Comparison of ENCODE assay signal across 21 cellular contexts in the genomic region with DNA sequence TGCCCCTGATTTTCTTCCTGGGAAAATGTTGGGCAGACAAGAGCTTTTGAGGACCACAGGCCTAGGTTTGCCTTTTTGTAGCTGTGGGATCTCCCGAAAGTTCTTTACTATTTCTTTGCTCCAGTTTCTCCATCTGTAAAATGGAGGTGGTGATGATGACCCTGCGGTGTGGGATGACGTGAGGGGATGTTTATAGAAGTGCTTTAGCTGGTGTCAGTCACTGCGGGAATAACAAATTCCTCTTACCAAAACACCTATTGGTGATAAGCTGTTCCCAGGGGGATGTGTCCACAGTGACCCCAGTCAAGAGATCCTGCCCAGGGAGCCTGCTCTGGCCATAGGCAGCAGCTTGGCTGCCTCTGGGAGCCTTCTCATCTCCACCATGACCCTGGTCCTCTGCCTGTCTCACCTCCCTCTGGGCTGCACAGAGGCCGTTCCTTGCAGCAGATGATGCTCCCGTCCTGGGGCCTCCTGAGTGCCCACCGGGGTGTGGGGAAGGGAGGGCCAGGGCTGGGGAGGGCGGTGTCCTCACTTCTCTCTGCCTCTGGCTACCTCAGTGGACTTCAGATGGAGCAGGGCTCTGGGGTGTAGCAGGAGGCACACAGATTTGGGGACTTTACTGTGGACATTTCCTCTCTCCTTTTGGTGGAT.
DNase-seq lines count a peak whose midpoint lies in the region; ATAC-seq and TF ChIP-seq lines count a peak whose summit lies in the region.
"Had no signal": no experiment of that assay in that cellular context is flagged by ENCODE, and none has a peak within 500 bp of the region (broad histone marks: within the 10 kb centered on the region; RNA-seq: fewer than 3 reads in every experiment).

No MANE protein-coding gene starts in this region.

- H3K27ac ChIP-seq in heart right ventricle: peak overlapping the region in 7 of 10 donors; percentile 22 to 75 (median 53)
- H3K27ac ChIP-seq in coronary artery: peak overlapping the region in 1 of 2 donors; percentile 87
- peak overlapping the region; percentile 82 for H3K27ac ChIP-seq in muscle layer of duodenum (ENCODE audit: low read length)
- peak overlapping the region; percentile 55 to 74 (median 70) for H3K27ac ChIP-seq in transverse colon
- H3K27ac ChIP-seq: HL-60, pancreas had no signal

- TF ChIP-seq POLR2A in transverse colon (IDR thresholded peaks at IDR 0.05): no peak

- DNase-seq in heart right ventricle: no peak
- DNase-seq in left ventricle myocardium superior: no peak
- DNase-seq in coronary artery (ENCODE audit: low spot score): peak; percentile 70
- no peak for DNase-seq in transverse colon
- no peak for DNase-seq in progenitor cell of endocrine pancreas (ENCODE audit: low spot score, unreplicated experiment)
- DNase-seq: activated CD4-positive, alpha-beta T cell treated with anti-CD3 and anti-CD28 coated beads, Interleukin-2, amount 50 U/mL, for 48 hours; activated naive CD4-positive, alpha-beta T cell treated with anti-CD3 and anti-CD28 coated beads, Interleukin-2, amount 50 U/mL, for 16 hours; activated T-cell treated with anti-CD3 and anti-CD28 coated beads for 4 hours; CD4-positive, alpha-beta T cell; DMS 273 treated with DMSO at 0.1 percent for 48 hours; kidney glomerular epithelial cell; natural killer cell; NCI-H1436; NCI-H510A treated with DMSO at 0.1 percent for 48 hours; NK-92 treated with Interleukin-12 subunit alpha and Interleukin-12 subunit beta, amount 100 ng/mL, for 24 hours; stimulated activated CD4-positive, alpha-beta T cell treated with anti-CD3 and anti-CD28 coated beads, Interleukin-4, amount 100 ng/mL, for 1 hour had no signal

- H3K4me1 ChIP-seq in heart right ventricle: peaks cover 0 to 36% (median 13%) of the 10 kb centered on the region in 9 donors
- peaks cover 4 to 13% of the 10 kb centered on the region in 2 donors for H3K4me1 ChIP-seq in muscle layer of duodenum (ENCODE audit: control insufficient read depth in 1 of 2, insufficient read depth in 2 of 2, low read length in 2 of 2)
- H3K4me1 ChIP-seq in transverse colon: peaks cover 0 to 9% (median 1%) of the 10 kb centered on the region in 4 donors
- H3K4me1 ChIP-seq: pancreas had no signal

- peaks cover 0 to 98% (median 12%) of the 10 kb centered on the region in 9 donors for H3K36me3 ChIP-seq in heart right ventricle
- H3K36me3 ChIP-seq in muscle layer of duodenum (ENCODE audit: control insufficient read depth in 1 of 2, insufficient read depth in 2 of 2, low read length in 2 of 2): peaks cover 3 to 37% of the 10 kb centered on the region in 2 donors
- H3K36me3 ChIP-seq in transverse colon: no peaks in the 10 kb centered on the region
- H3K36me3 ChIP-seq: pancreas had no signal

- peaks cover 6% of the 10 kb centered on the region for H3K27me3 Mint-ChIP-seq in progenitor cell of endocrine pancreas
- H3K27me3 Mint-ChIP-seq: CD4-positive, alpha-beta T cell had no signal

- no peak overlapping the region for H3K27ac Mint-ChIP-seq in progenitor cell of endocrine pancreas
- H3K27ac Mint-ChIP-seq: CD4-positive, alpha-beta T cell; natural killer cell had no signal

- WGBS in heart right ventricle, 2 donors: 93 to 94% methylated on average over 8 of the region's 8 CpGs
- WGBS in transverse colon (ENCODE audit: low coverage in 1 of 2), 2 donors: 90 to 100% methylated on average over 1 to 8 of the region's 8 CpGs

- H3K4me3 Mint-ChIP-seq in progenitor cell of endocrine pancreas (ENCODE audit: low read depth): no peak overlapping the region
- H3K4me3 Mint-ChIP-seq: CD4-positive, alpha-beta T cell; natural killer cell had no signal

- H3K4me1 Mint-ChIP-seq in progenitor cell of endocrine pancreas (ENCODE audit: low read depth): no peaks in the 10 kb centered on the region

- no peak for TF ChIP-seq EP300 in transverse colon (IDR thresholded peaks at IDR 0.05; ENCODE audit: low read depth)

- H3K9me3 ChIP-seq in heart right ventricle: no peaks in the 10 kb centered on the region
- H3K9me3 ChIP-seq in muscle layer of duodenum (ENCODE audit: control insufficient read depth in 1 of 2, low read length in 2 of 2): no peaks in the 10 kb centered on the region
- no peaks in the 10 kb centered on the region for H3K9me3 ChIP-seq in transverse colon
- H3K9me3 ChIP-seq: pancreas had no signal

- intact Hi-C loops in heart right ventricle (cut with DNase I) (loop anchor here in 1 of 10 donors (5.0 kb wide), 1 partner anchor 51 kb away; no protein-coding TSS in a partner anchor), left ventricle myocardium superior (cut with micrococcal nuclease) (no loop called here), transverse colon (cut with DNase I; ENCODE audit: low total_unique reads) (no loop called here)

- H3K4me3 ChIP-seq in heart right ventricle (no peak overlapping the region), coronary artery (no peak overlapping the region), muscle layer of duodenum (ENCODE audit: low read depth in 1 of 2, low read length in 2 of 2) (no peak overlapping the region), transverse colon (no peak overlapping the region)
- H3K4me3 ChIP-seq: pancreas had no signal

- H3K27me3 ChIP-seq in heart right ventricle (peaks cover 0 to 8% (median 0%) of the 10 kb centered on the region in 7 donors), muscle layer of duodenum (ENCODE audit: low read depth, low read length) (no peaks in the 10 kb centered on the region), transverse colon (no peaks in the 10 kb centered on the region)
- H3K27me3 ChIP-seq: pancreas had no signal

- H3K36me3 Mint-ChIP-seq in progenitor cell of endocrine pancreas (ENCODE audit: insufficient read depth): no peaks in the 10 kb centered on the region
- H3K36me3 Mint-ChIP-seq: natural killer cell had no signal

- H3K9me3 Mint-ChIP-seq in progenitor cell of endocrine pancreas (ENCODE audit: low read depth): no peaks in the 10 kb centered on the region
- H3K9me3 Mint-ChIP-seq: CD4-positive, alpha-beta T cell; natural killer cell had no signal

- no peak for TF ChIP-seq CTCF in heart right ventricle (IDR thresholded peaks at IDR 0.05)
- no peak for TF ChIP-seq CTCF in coronary artery (IDR thresholded peaks at IDR 0.05)
- no peak for TF ChIP-seq CTCF in transverse colon (IDR thresholded peaks at IDR 0.05)
- no peak for TF ChIP-seq CTCF in progenitor cell of endocrine pancreas (IDR thresholded peaks at IDR 0.05; ENCODE audit: unreplicated experiment)

- no peak for ATAC-seq in heart right ventricle
- ATAC-seq in left ventricle myocardium superior: no peak
- ATAC-seq in GM19467 (IDR thresholded peaks at IDR 0.05; ENCODE audit: unreplicated experiment): no peak
- ATAC-seq in GM21390 (IDR thresholded peaks at IDR 0.05; ENCODE audit: unreplicated experiment): no peak
- ATAC-seq: natural killer cell had no signal

- in situ Hi-C loops in transverse colon (cut with MboI; ENCODE audit: low pct_ligation_motif_present in 1 of 4, low pct_unique_long_range_greater_than_20kb in 1 of 4, low sequenced_read_pairs in 3 of 4): no loop called here
